ENCODE assay signal across 8 cellular contexts in genomic region chr20:25623225-25623735, GRCh38. TPM values are rescaled to one million over a fixed set of nuclear protein-coding genes. Genes with fewer than 3 reads are reported as not detected.
DNase-seq lines count a peak whose midpoint lies in the region; ATAC-seq and TF ChIP-seq lines count a peak whose summit lies in the region.

No MANE protein-coding gene starts in this region.

- H3K27me3 ChIP-seq in BJ (ENCODE audit: control insufficient read depth, insufficient read depth, low read length) (no peaks in the 10 kb centered on the region), brain microvascular endothelial cell (replicated peaks) (no peaks in the 10 kb centered on the region)

- no peaks in the 10 kb centered on the region for H3K36me3 ChIP-seq in BJ (ENCODE audit: control insufficient read depth, insufficient read depth, low read length)
- no peaks in the 10 kb centered on the region for H3K36me3 ChIP-seq in brain microvascular endothelial cell (replicated peaks)

- DNase-seq in BJ (ENCODE audit: low read depth) (no peak), SK-MEL-5 (ENCODE audit: low read depth, low spot score) (peak; percentile 32), brain microvascular endothelial cell (peak; percentile 13), immature natural killer cell (peak in 1 of 3 donors; percentile 51), DMS79 (lab: John Stamatoyannopoulos, UW) (no peak)
- DNase-seq in stimulated activated CD4-positive, alpha-beta T cell treated with anti-CD3 and anti-CD28 coated beads, Interleukin-12 subunit alpha, Interleukin-12 subunit beta, amount 100 ng/mL, for 4 hours, result peak; percentile 22

- ATAC-seq in GM19023 (IDR thresholded peaks at IDR 0.05; ENCODE audit: unreplicated experiment) (peak; percentile 26), HG03159 (IDR thresholded peaks at IDR 0.05; ENCODE audit: unreplicated experiment) (peak; percentile 13)

- peak overlapping the region; percentile 85 for H3K27ac ChIP-seq in brain microvascular endothelial cell

- in situ Hi-C loops in SK-MEL-5 (cut with HindIII; ENCODE audit: low pct_unique_long_range_greater_than_20kb, low sequenced_read_pairs) (no loop called here), brain microvascular endothelial cell (cut with HindIII; ENCODE audit: low pct_ligation_motif_present, low sequenced_read_pairs) (no loop called here)

- H3K9me3 Mint-ChIP-seq in immature natural killer cell, result no peaks in the 10 kb centered on the region

- H3K4me3 ChIP-seq in BJ (ENCODE audit: low read depth, low read length), result peak overlapping the region; percentile 96
- H3K4me3 ChIP-seq in brain microvascular endothelial cell (ENCODE audit: low read depth, low read length), result peak overlapping the region; percentile 87

- TF ChIP-seq CTCF in BJ (IDR thresholded peaks at IDR 0.05; ENCODE audit: insufficient read depth, low read depth, low read length), result no peak
- no peak for TF ChIP-seq CTCF in brain microvascular endothelial cell (IDR thresholded peaks at IDR 0.05; ENCODE audit: low read depth, low read length, missing control alignments)

- CTCF ChIA-PET in BJ (lab: Yijun Ruan, JAX), result no interaction called here

- peaks cover 19 to 26% of the 10 kb centered on the region in 2 donors for H3K4me1 Mint-ChIP-seq in immature natural killer cell

- peaks cover 4 to 19% (median 11%) of the 10 kb centered on the region in 3 donors for H3K27me3 Mint-ChIP-seq in immature natural killer cell (ENCODE audit: low read depth in 3 of 3)

- H3K36me3 Mint-ChIP-seq in immature natural killer cell, result peaks cover 0 to 3% (median 0%) of the 10 kb centered on the region in 3 donors

- H3K27ac Mint-ChIP-seq in immature natural killer cell, result peak overlapping the region; percentile 77 to 97 (median 95)

- H3K4me3 Mint-ChIP-seq in immature natural killer cell, result peak overlapping the region; percentile 94 to 98 (median 96)

- POLR2A ChIA-PET in BJ (lab: Charles Lee), result no interaction called here

RNA-seq across cellular contexts. Expression of gene NANP, which starts 0.5 kb away (rescaled TPM):
- 3.9 and 6.7 TPM in 2 replicates for polyA plus RNA-seq in BJ (2011; rRNA removed)
- 3.8 and 4.1 TPM in 2 replicates for polyA minus RNA-seq in BJ (2011; rRNA and poly(A)+ RNA removed)
- 10.3 and 11.6 TPM in 2 replicates for total RNA-seq in SK-MEL-5 (2014; rRNA removed; shearing (Covaris generic))
- polyA plus RNA-seq in SK-MEL-5 (2015; cell fraction: cytosol; rRNA removed), result 10.9 and 12.0 TPM in 2 replicates
- 4.1 and 8.2 TPM in 2 replicates for polyA plus RNA-seq in SK-MEL-5 (2015; cell fraction: nucleus; rRNA removed)
- polyA plus RNA-seq in immature natural killer cell, result 1 to 10 TPM; 2.4 to 4.9 (median 2.5) TPM

RNA-seq across cellular contexts. Expression of gene NINL, which starts 37.9 kb away (rescaled TPM):
- polyA plus RNA-seq in BJ (2011; rRNA removed) (4.5 and 6.2 TPM in 2 replicates), immature natural killer cell (under 1 TPM in 2 of 3 donors, not detected in 1; 0.19 to 0.77 TPM)
- 3.3 and 3.4 TPM in 2 replicates for polyA minus RNA-seq in BJ (2011; rRNA and poly(A)+ RNA removed)
- total RNA-seq in SK-MEL-5 (2014; rRNA removed; shearing (Covaris generic)), result 5.0 and 9.0 TPM in 2 replicates
- polyA plus RNA-seq in SK-MEL-5 (2015; cell fraction: cytosol; rRNA removed), result 4.8 and 6.4 TPM in 2 replicates
- 27.7 and 40.1 TPM in 2 replicates for polyA plus RNA-seq in SK-MEL-5 (2015; cell fraction: nucleus; rRNA removed)

Comparison
In these comparisons a context has a peak if more than half of its experiments do, and no peak if none do; other contexts are left out.
1. DNase-seq: peak in SK-MEL-5 (single experiment), brain microvascular endothelial cell (single experiment) and stimulated activated CD4-positive, alpha-beta T cell treated with anti-CD3 and anti-CD28 coated beads, Interleukin-12 subunit alpha, Interleukin-12 subunit beta, amount 100 ng/mL, for 4 hours (single experiment); none in BJ (single experiment) and DMS79 (single experiment).